ENCODE assay signal across 28 cellular contexts in the genomic region with DNA sequence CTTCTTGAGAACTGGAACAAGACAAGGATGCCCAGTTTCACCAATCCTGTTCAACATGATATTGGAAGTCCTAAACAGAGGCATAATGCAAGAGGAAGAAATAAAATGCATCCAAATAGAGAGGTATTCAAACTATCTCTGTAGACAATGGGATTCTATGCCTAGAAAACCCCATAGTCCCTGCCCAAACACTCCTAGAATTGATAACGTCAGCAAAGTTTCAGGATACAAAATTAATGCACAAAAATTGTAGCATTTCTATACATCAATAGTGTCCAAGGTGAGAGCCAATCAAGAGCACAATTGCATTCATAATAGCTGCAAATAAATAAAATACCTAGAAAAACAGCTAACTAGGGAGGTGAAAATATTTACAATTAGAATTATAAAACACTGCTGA.
"Had no signal": no experiment of that assay in that cellular context is flagged by ENCODE, and none has a peak within 500 bp of the region (broad histone marks: within the 10 kb centered on the region; RNA-seq: fewer than 3 reads in every experiment).

No MANE protein-coding gene starts in this region.

- H3K27ac ChIP-seq: colonic mucosa, coronary artery, dorsolateral prefrontal cortex, epithelial cell of prostate, esophagus muscularis mucosa, esophagus squamous epithelium, foreskin keratinocyte, gastrocnemius medialis, gastroesophageal sphincter, heart left ventricle, heart right ventricle had no signal

- FAIRE-seq: colon, endometrium, endothelial cell of umbilical vein, frontal cortex had no signal

- H3K9me3 ChIP-seq: colonic mucosa, esophagus squamous epithelium, gastrocnemius medialis, gastroesophageal sphincter had no signal

- H3K36me3 ChIP-seq: colonic mucosa, esophagus muscularis mucosa, esophagus squamous epithelium, gastrocnemius medialis, gastroesophageal sphincter, heart left ventricle, heart right ventricle had no signal

- DNase-seq: colonic mucosa; cortex of kidney; dermis blood vessel endothelial cell; dorsolateral prefrontal cortex; effector CD4-positive, alpha-beta T cell; effector CD8-positive, alpha-beta T cell; effector memory CD4-positive, alpha-beta T cell; effector memory CD8-positive, alpha-beta T cell; endodermal cell; erythroblast; esophagus squamous epithelium; foreskin fibroblast; foreskin keratinocyte; foreskin melanocyte; gastrocnemius medialis; glutamatergic neuron; head of caudate nucleus; heart left ventricle; heart right ventricle had no signal

- H3K4me1 ChIP-seq: colonic mucosa, esophagus muscularis mucosa, esophagus squamous epithelium, foreskin keratinocyte, gastrocnemius medialis, gastroesophageal sphincter, heart left ventricle, heart right ventricle had no signal

- H3K27me3 ChIP-seq: colonic mucosa, dorsolateral prefrontal cortex, esophagus muscularis mucosa, esophagus squamous epithelium, foreskin keratinocyte, gastrocnemius medialis, gastroesophageal sphincter, heart left ventricle, heart right ventricle had no signal

- ATAC-seq: effector memory CD8-positive, alpha-beta T cell; esophagus mucosa; foreskin keratinocyte; gastrocnemius medialis; gastroesophageal sphincter; heart left ventricle; heart right ventricle had no signal

- H3K4me3 ChIP-seq: colonic mucosa, coronary artery, dorsolateral prefrontal cortex, esophagus muscularis mucosa, esophagus squamous epithelium, gastrocnemius medialis, gastroesophageal sphincter, heart left ventricle, heart right ventricle had no signal
